ENCODE assay signal across 8 cellular contexts in the genomic region with DNA sequence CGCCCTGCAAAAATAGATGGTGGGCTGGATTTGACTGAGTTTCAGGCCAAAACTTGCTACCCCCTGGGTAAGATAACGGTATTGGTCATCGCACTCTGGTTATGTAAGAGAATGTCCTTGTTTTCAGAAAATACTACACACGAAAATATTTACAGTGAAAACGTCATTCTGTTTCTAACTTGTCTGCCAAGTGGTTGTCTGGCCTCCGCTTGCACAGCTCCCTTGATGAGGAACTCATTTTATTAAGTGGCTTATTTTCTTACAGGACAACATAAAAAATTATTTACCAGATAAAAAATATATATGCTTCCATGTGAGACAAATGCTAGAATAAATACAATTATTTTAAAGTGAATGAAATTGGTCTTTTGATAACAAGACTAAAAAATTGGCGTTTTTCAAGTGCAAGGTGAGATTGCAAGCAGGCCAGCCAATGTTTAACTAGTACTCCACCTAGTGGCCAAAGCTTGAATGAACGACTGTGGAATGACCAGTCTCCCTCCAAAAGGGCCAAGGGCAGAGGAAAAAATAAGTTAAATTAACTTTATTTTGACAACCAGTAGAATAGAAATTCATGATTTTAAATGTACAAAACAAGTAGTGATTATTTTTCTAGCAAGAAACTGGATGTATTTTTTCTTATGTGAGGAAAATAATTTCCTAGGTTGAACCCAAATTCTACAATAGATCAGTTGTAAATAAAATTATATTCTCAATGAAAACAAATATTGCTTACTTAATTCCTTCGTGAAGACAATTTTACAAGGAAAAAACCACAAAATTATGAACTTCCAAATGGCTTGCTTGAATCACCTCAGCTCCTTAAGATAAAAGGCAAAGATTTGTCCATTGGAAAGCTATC.
A peak's percentile ranks its signal among the peaks of the same experiment; 100 is the strongest.
DNase-seq lines count a peak whose midpoint lies in the region; ATAC-seq, FAIRE-seq and TF ChIP-seq lines count a peak whose summit lies in the region.

No MANE protein-coding gene starts in this region.

- TF ChIP-seq CTCF in D721Med (IDR thresholded peaks at IDR 0.05; ENCODE audit: insufficient read depth, missing control alignments): peak; percentile 88

- ATAC-seq in SK-N-SH treated with all-trans-retinoic acid at 6 μM for 48 hours (peak; percentile 89), HG03095 (IDR thresholded peaks at IDR 0.05; ENCODE audit: unreplicated experiment) (no peak)

- TF ChIP-seq EP300 in Ishikawa (IDR thresholded peaks at IDR 0.05; ENCODE audit: borderline replicate concordance): no peak

- peak; percentile 66 for FAIRE-seq in D721Med (lab: Jason Lieb, UNC)

- TF ChIP-seq RAD21 in Ishikawa (IDR thresholded peaks at IDR 0.05; ENCODE audit: low read depth): peak; percentile 94

- DNase-seq in D721Med (ENCODE audit: insufficient read length, low spot score): no peak
- DNase-seq in GM19238 (ENCODE audit: insufficient read length, low spot score): peak; percentile 44
- peak; percentile 6 for DNase-seq in central memory CD4-positive, alpha-beta T cell
- peak; percentile 61 for DNase-seq in kidney glomerular epithelial cell (lab: John Stamatoyannopoulos, UW)
- DNase-seq in stimulated activated CD4-positive, alpha-beta T cell treated with anti-CD3 and anti-CD28 coated beads, TNF-alpha, amount 100 ng/mL, for 48 hours (ENCODE audit: low read depth in 3 of 3): peak in 2 of 3 donors; percentile 27 to 31

TF ChIP-seq in Ishikawa, 13 proteins besides CTCF, POLR2A, EP300 and RAD21:
- TF ChIP-seq CREB1 (IDR thresholded peaks at IDR 0.05; ENCODE audit: low read depth) (no peak), NFIC (IDR thresholded peaks at IDR 0.05) (no peak), YY1 (IDR thresholded peaks at IDR 0.05; ENCODE audit: low read depth) (no peak), FOXM1 (IDR thresholded peaks at IDR 0.05; ENCODE audit: borderline replicate concordance, low read depth) (no peak), TEAD4 (IDR thresholded peaks at IDR 0.05) (no peak), ZBTB7A (IDR thresholded peaks at IDR 0.05; ENCODE audit: low read depth) (no peak), TAF1 (IDR thresholded peaks at IDR 0.05; ENCODE audit: low read depth) (no peak), CEBPB (IDR thresholded peaks at IDR 0.05) (no peak), EGR1 (IDR thresholded peaks at IDR 0.05) (no peak), TCF12 (IDR thresholded peaks at IDR 0.05; ENCODE audit: low read depth) (no peak)
- TF ChIP-seq, protein P1, sequence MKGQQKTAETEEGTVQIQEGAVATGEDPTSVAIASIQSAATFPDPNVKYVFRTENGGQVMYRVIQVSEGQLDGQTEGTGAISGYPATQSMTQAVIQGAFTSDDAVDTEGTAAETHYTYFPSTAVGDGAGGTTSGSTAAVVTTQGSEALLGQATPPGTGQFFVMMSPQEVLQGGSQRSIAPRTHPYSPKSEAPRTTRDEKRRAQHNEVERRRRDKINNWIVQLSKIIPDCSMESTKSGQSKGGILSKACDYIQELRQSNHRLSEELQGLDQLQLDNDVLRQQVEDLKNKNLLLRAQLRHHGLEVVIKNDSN (IDR thresholded peaks at IDR 0.05): no peak
- TF ChIP-seq, protein P2, sequence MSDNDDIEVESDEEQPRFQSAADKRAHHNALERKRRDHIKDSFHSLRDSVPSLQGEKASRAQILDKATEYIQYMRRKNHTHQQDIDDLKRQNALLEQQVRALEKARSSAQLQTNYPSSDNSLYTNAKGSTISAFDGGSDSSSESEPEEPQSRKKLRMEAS (IDR thresholded peaks at IDR 0.05): no peak
- TF ChIP-seq, protein P3, sequence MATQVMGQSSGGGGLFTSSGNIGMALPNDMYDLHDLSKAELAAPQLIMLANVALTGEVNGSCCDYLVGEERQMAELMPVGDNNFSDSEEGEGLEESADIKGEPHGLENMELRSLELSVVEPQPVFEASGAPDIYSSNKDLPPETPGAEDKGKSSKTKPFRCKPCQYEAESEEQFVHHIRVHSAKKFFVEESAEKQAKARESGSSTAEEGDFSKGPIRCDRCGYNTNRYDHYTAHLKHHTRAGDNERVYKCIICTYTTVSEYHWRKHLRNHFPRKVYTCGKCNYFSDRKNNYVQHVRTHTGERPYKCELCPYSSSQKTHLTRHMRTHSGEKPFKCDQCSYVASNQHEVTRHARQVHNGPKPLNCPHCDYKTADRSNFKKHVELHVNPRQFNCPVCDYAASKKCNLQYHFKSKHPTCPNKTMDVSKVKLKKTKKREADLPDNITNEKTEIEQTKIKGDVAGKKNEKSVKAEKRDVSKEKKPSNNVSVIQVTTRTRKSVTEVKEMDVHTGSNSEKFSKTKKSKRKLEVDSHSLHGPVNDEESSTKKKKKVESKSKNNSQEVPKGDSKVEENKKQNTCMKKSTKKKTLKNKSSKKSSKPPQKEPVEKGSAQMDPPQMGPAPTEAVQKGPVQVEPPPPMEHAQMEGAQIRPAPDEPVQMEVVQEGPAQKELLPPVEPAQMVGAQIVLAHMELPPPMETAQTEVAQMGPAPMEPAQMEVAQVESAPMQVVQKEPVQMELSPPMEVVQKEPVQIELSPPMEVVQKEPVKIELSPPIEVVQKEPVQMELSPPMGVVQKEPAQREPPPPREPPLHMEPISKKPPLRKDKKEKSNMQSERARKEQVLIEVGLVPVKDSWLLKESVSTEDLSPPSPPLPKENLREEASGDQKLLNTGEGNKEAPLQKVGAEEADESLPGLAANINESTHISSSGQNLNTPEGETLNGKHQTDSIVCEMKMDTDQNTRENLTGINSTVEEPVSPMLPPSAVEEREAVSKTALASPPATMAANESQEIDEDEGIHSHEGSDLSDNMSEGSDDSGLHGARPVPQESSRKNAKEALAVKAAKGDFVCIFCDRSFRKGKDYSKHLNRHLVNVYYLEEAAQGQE (IDR thresholded peaks at IDR 0.05; ENCODE audit: low read depth): no peak
TF ChIP-seq in Ishikawa: peak in this region for 0.

TF ChIP-seq in SK-N-SH treated with all-trans-retinoic acid at 6 μM for 48 hours, 23 proteins besides CTCF, POLR2A, EP300 and RAD21:
- TF ChIP-seq, protein P4, sequence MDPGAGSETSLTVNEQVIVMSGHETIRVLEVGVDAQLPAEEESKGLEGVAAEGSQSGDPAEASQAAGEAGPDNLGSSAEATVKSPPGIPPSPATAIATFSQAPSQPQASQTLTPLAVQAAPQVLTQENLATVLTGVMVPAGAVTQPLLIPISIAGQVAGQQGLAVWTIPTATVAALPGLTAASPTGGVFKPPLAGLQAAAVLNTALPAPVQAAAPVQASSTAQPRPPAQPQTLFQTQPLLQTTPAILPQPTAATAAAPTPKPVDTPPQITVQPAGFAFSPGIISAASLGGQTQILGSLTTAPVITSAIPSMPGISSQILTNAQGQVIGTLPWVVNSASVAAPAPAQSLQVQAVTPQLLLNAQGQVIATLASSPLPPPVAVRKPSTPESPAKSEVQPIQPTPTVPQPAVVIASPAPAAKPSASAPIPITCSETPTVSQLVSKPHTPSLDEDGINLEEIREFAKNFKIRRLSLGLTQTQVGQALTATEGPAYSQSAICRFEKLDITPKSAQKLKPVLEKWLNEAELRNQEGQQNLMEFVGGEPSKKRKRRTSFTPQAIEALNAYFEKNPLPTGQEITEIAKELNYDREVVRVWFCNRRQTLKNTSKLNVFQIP (CRISPR knock-in tag; IDR thresholded peaks at IDR 0.05; ENCODE audit: borderline replicate concordance, low read depth): no peak
- no peak for TF ChIP-seq OSR1 (CRISPR knock-in tag; IDR thresholded peaks at IDR 0.05)
- TF ChIP-seq RARB (CRISPR knock-in tag; IDR thresholded peaks at IDR 0.05): no peak
- no peak for TF ChIP-seq ESRRG (CRISPR knock-in tag; IDR thresholded peaks at IDR 0.05)
- no peak for TF ChIP-seq TCF4 (CRISPR knock-in tag; IDR thresholded peaks at IDR 0.05; ENCODE audit: borderline replicate concordance)
- no peak for TF ChIP-seq ZFP3 (CRISPR knock-in tag; IDR thresholded peaks at IDR 0.05)
- TF ChIP-seq ZFP30 (CRISPR knock-in tag; IDR thresholded peaks at IDR 0.05): no peak
- TF ChIP-seq BACH2 (CRISPR knock-in tag; IDR thresholded peaks at IDR 0.05; ENCODE audit: borderline replicate concordance): no peak
- TF ChIP-seq ZC3H10 (CRISPR knock-in tag; IDR thresholded peaks at IDR 0.05): no peak
- TF ChIP-seq CSDC2 (CRISPR knock-in tag; IDR thresholded peaks at IDR 0.05): no peak
- TF ChIP-seq ZNF8 (CRISPR knock-in tag; IDR thresholded peaks at IDR 0.05): no peak
- no peak for TF ChIP-seq ZNF565 (CRISPR knock-in tag; conservative IDR thresholded peaks at IDR 0.05; ENCODE audit: low read depth)
- TF ChIP-seq, protein P5, sequence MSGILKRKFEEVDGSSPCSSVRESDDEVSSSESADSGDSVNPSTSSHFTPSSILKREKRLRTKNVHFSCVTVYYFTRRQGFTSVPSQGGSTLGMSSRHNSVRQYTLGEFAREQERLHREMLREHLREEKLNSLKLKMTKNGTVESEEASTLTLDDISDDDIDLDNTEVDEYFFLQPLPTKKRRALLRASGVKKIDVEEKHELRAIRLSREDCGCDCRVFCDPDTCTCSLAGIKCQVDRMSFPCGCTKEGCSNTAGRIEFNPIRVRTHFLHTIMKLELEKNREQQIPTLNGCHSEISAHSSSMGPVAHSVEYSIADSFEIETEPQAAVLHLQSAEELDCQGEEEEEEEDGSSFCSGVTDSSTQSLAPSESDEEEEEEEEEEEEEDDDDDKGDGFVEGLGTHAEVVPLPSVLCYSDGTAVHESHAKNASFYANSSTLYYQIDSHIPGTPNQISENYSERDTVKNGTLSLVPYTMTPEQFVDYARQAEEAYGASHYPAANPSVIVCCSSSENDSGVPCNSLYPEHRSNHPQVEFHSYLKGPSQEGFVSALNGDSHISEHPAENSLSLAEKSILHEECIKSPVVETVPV (CRISPR knock-in tag; IDR thresholded peaks at IDR 0.05): no peak
- no peak for TF ChIP-seq ISL1 (CRISPR knock-in tag; IDR thresholded peaks at IDR 0.05)
- no peak for TF ChIP-seq GLIS3 (CRISPR knock-in tag; IDR thresholded peaks at IDR 0.05)
- no peak for TF ChIP-seq ZNF70 (CRISPR knock-in tag; IDR thresholded peaks at IDR 0.05)
- no peak for TF ChIP-seq TOX (CRISPR knock-in tag; IDR thresholded peaks at IDR 0.05; ENCODE audit: borderline replicate concordance)
- TF ChIP-seq SNAI2 (CRISPR knock-in tag; IDR thresholded peaks at IDR 0.05): no peak
